In the genomic region with DNA sequence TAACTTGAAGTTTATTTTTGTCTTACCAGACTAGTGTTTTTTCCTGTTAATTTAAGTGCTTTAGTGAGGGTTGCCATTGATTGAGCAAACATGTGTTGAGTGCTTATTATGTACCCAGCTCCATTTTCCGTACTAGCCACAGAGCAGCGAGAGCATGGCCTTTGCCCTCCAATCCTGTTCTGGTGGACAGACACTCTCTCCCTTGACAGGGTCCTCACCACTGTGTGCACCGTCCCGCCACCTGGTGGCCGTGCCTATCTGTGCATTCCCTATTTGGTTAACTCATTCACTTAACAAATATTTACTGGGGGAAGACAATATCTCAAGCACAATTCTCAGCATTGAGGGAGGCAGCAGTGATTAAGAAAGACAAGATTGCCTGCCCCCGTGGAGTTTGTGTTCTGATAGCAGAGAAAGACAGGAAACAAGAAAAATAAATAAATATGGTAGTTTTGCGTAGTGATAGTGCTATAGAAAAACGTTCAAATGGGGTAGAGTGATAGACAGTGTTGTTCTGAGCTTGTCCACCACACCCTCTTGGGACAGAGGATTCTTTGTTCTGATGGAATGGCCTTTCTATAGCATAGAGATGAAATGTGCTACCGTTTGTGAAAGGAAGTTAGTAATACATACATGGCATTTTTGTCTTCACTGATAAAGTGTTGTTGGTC, we compare ENCODE assay signal across 8 cellular contexts. TPM values are rescaled to one million over a fixed set of nuclear protein-coding genes. Genes with fewer than 3 reads are reported as not detected.
DNase-seq lines count a peak whose midpoint lies in the region; ATAC-seq and TF ChIP-seq lines count a peak whose summit lies in the region.

No MANE protein-coding gene starts in this region.

- no peak overlapping the region for H3K4me3 Mint-ChIP-seq in activated CD8-positive, alpha-beta T cell treated with anti-CD3 and anti-CD28 coated beads, Interleukin-2, amount 10 ng/mL, durations not matched to agents 7 days and 5 days

- no peak overlapping the region for H3K4me3 ChIP-seq in NB4 (ENCODE audit: low read depth, low read length)

- POLR2A ChIA-PET in activated CD8-positive, alpha-beta T cell treated with anti-CD3 and anti-CD28 coated beads, Interleukin-2, amount 10 ng/mL, durations not matched to agents 7 days and 5 days (lab: Charles Lee): interaction anchor here (1.5 kb wide), 1 partner anchor 15 kb away, joined by 5 read pairs; no protein-coding TSS in a partner anchor

- CTCF ChIA-PET in activated CD8-positive, alpha-beta T cell treated with anti-CD3 and anti-CD28 coated beads, Interleukin-2, amount 10 ng/mL, durations not matched to agents 7 days and 5 days (lab: Charles Lee): interaction anchor here (0.5 to 5.8 kb wide), 18 partner anchors 9 to 376 kb away, joined by 3 to 98 read pairs (median 4); no protein-coding TSS in a partner anchor

- no peak for TF ChIP-seq POLR2A in NB4 (IDR thresholded peaks at IDR 0.05; ENCODE audit: extremely low read depth, insufficient read length)

- H3K36me3 Mint-ChIP-seq in activated CD8-positive, alpha-beta T cell treated with anti-CD3 and anti-CD28 coated beads, Interleukin-2, amount 10 ng/mL, durations not matched to agents 7 days and 5 days (ENCODE audit: low read depth): no peaks in the 10 kb centered on the region

- no peaks in the 10 kb centered on the region for H3K9me3 Mint-ChIP-seq in activated CD8-positive, alpha-beta T cell treated with anti-CD3 and anti-CD28 coated beads, Interleukin-2, amount 10 ng/mL, durations not matched to agents 7 days and 5 days (ENCODE audit: insufficient read depth)

- H3K27me3 Mint-ChIP-seq in activated CD8-positive, alpha-beta T cell treated with anti-CD3 and anti-CD28 coated beads, Interleukin-2, amount 10 ng/mL, durations not matched to agents 7 days and 5 days (ENCODE audit: low read depth): no peaks in the 10 kb centered on the region

- H3K4me1 Mint-ChIP-seq in activated CD8-positive, alpha-beta T cell treated with anti-CD3 and anti-CD28 coated beads, Interleukin-2, amount 10 ng/mL, durations not matched to agents 7 days and 5 days (ENCODE audit: low read depth): peaks cover 61% of the 10 kb centered on the region

- peak; percentile 95 for TF ChIP-seq CTCF in NB4 (IDR thresholded peaks at IDR 0.05; ENCODE audit: low read depth, low read length)

- H3K27ac Mint-ChIP-seq in activated CD8-positive, alpha-beta T cell treated with anti-CD3 and anti-CD28 coated beads, Interleukin-2, amount 10 ng/mL, durations not matched to agents 7 days and 5 days: no peak overlapping the region

- peak; percentile 54 for ATAC-seq in GM21619 (IDR thresholded peaks at IDR 0.05; ENCODE audit: unreplicated experiment)
- ATAC-seq in activated CD8-positive, alpha-beta T cell treated with anti-CD3 and anti-CD28 coated beads, Interleukin-2, amount 10 ng/mL, durations not matched to agents 7 days and 5 days: peak; percentile 73
- no peak for ATAC-seq in HG03097 (IDR thresholded peaks at IDR 0.05; ENCODE audit: low FRiP score, unreplicated experiment)

- DNase-seq in DMS53 treated with DMSO at 0.1 percent for 48 hours (lab: John Stamatoyannopoulos, UW; ENCODE audit: unreplicated experiment) (peak; percentile 42), NB4 (ENCODE audit: low read depth) (peak; percentile 57), fibroblast of gingiva (ENCODE audit: low read depth) (peak; percentile 40), occipital lobe (lab: John Stamatoyannopoulos, UW) (peak; percentile 23), NCI-H1930 (lab: John Stamatoyannopoulos, UW) (no peak)
- peak; percentile 71 for DNase-seq in activated CD8-positive, alpha-beta T cell treated with anti-CD3 and anti-CD28 coated beads, Interleukin-2, amount 10 ng/mL, durations not matched to agents 7 days and 5 days

RNA-seq across cellular contexts. Expression of a gene that starts 13.0 kb away (rescaled TPM):
- not detected for total RNA-seq in activated CD8-positive, alpha-beta T cell treated with anti-CD3 and anti-CD28 coated beads, Interleukin-2, amount 10 ng/mL, durations not matched to agents 7 days and 5 days
- total RNA-seq in occipital lobe: 27.3 TPM

Comparison
In these comparisons a context has a peak if more than half of its experiments do, and no peak if none do; other contexts are left out.
1. DNase-seq: peak in DMS53 treated with DMSO at 0.1 percent for 48 hours (single experiment), NB4 (single experiment), activated CD8-positive, alpha-beta T cell treated with anti-CD3 and anti-CD28 coated beads, Interleukin-2, amount 10 ng/mL, durations not matched to agents 7 days and 5 days (single experiment), fibroblast of gingiva (single experiment) and occipital lobe (single experiment); none in NCI-H1930 (0 of 2).
2. RNA of a gene that starts 13.0 kb away (total RNA-seq): 27.3 TPM in occipital lobe (single experiment); not detected in activated CD8-positive, alpha-beta T cell treated with anti-CD3 and anti-CD28 coated beads, Interleukin-2, amount 10 ng/mL, durations not matched to agents 7 days and 5 days; every median in the first group is over 10 times any median in the second.